Comparison of ENCODE assay signal across 1 cellular context in the genomic region with DNA sequence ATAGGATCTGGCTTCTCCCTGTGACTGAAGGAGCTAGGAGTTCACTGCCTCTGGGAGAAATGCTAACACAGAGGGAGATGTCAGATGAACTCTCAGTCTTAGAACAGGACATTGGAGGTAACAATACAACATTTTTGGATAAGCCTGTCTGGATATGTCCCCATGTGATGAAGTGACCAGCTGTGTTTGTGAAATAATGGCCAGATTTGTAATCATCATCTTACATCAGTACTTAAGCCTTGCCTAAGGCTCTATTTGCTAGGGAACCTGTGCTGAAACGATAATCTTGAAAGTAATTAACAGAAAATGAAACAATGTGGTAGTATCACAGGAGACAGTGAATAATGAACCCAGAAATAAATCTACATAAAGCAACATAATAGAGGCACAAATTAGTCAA.
TF ChIP-seq lines count a peak whose summit lies in the region.

No MANE protein-coding gene starts in this region.

TF ChIP-seq in SK-N-SH, 30 proteins besides CTCF, POLR2A, EP300 and RAD21 (continued from another document):
- TF ChIP-seq GATA2 (CRISPR knock-in tag; IDR thresholded peaks at IDR 0.05) (peak; percentile 82), MXI1 (IDR thresholded peaks at IDR 0.05; ENCODE audit: low read depth, low read length) (peak; percentile 22; the same call in 1 of the 2 replicates)
- TF ChIP-seq, protein P1, sequence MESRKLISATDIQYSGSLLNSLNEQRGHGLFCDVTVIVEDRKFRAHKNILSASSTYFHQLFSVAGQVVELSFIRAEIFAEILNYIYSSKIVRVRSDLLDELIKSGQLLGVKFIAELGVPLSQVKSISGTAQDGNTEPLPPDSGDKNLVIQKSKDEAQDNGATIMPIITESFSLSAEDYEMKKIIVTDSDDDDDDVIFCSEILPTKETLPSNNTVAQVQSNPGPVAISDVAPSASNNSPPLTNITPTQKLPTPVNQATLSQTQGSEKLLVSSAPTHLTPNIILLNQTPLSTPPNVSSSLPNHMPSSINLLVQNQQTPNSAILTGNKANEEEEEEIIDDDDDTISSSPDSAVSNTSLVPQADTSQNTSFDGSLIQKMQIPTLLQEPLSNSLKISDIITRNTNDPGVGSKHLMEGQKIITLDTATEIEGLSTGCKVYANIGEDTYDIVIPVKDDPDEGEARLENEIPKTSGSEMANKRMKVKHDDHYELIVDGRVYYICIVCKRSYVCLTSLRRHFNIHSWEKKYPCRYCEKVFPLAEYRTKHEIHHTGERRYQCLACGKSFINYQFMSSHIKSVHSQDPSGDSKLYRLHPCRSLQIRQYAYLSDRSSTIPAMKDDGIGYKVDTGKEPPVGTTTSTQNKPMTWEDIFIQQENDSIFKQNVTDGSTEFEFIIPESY (IDR thresholded peaks at IDR 0.05; ENCODE audit: borderline replicate concordance, low read depth): no peak
